8 cellular contexts compared by ENCODE assay signal in the genomic region with DNA sequence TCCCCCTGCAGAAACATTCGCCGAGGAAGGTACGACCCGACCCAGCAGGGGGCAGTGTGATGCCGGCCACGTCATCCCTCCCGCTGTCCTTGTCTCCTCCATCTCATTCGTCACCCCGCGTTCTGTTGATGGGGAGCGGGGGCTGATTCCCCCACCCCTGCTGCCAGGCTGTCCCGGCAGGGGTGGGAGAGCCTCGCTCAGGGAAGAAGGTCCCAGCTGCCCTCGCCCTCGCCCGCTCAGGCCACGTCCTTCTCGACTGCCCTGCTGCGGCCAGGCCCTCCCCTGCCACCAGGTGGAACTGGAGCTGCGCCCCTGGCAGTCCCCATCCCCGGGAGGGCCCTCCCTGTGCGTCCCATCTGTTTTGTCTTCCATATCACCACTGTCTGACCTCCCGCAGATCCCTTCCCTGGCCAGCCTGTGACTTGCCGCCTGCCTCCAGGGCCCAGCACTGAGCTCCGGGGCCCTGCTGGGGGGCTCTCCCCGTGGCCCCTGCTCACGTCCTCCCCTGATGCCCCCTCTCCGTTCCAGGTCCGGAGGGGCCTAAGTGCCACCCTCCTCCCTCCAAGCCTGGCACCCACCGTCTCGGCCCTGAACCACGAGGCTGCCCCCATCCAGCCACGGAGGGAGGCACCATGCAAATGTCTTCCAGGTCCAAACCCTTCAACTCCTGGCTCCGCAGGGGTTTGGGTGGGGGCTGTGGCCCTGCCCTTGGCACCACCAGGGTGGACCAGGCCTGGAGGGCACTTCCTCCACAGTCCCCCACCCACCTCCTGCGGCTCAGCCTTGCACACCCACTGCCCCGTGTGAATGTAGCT. TPM values are rescaled to one million over a fixed set of nuclear protein-coding genes. Genes with fewer than 3 reads are reported as not detected.
DNase-seq lines count a peak whose midpoint lies in the region; ATAC-seq and TF ChIP-seq lines count a peak whose summit lies in the region.

No MANE protein-coding gene starts in this region.

- DNase-seq in ACHN (peak; percentile 80), GM23338 (ENCODE audit: low spot score) (peak; percentile 90), NCI-H510A (lab: John Stamatoyannopoulos, UW) (peak; percentile 61), colonic mucosa (peak; percentile 82), left lobe of liver (ENCODE audit: low spot score) (peak; percentile 73)
- peak; percentile 83 for DNase-seq in activated CD4-positive, alpha-beta T cell treated with anti-CD3 and anti-CD28 coated beads, Interleukin-2, amount 50 U/mL, for 1 hour
- peak; percentile 90 for DNase-seq in stimulated activated CD4-positive, alpha-beta T cell treated with anti-CD3 and anti-CD28 coated beads, Interleukin-2, amount 100 ng/mL, for 24 hours

- H3K9me3 ChIP-seq in colonic mucosa, result no peaks in the 10 kb centered on the region

- no peaks in the 10 kb centered on the region for H3K79me2 ChIP-seq in GM23338 (replicated peaks; ENCODE audit: insufficient read depth)

- intact Hi-C loops in colonic mucosa (cut with DNase I), result loop anchor here (2.0 to 10.0 kb wide), 2 partner anchors 85 to 245 kb away; no protein-coding TSS in a partner anchor

- 0 out of 2 replicates have a peak, but pooled peaks cover 4% of the 10 kb centered on the region for H3F3A ChIP-seq in GM23338 (replicated peaks; ENCODE audit: low read depth)

- in situ Hi-C loops in ACHN (cut with HindIII; ENCODE audit: low pct_ligation_motif_present, low pct_unique_long_range_greater_than_20kb, low sequenced_read_pairs), result no loop called here

- H3K4me1 Mint-ChIP-seq in GM23338, result peaks cover 29% of the 10 kb centered on the region

- H3K27ac Mint-ChIP-seq in GM23338, result no peak overlapping the region

- peak overlapping the region; percentile 34 to 68 for H3K9ac ChIP-seq in colonic mucosa (ENCODE audit: low read depth in 2 of 2, low read length in 2 of 2)

- H3K36me3 ChIP-seq in GM23338 (ENCODE audit: insufficient read depth), result no peaks in the 10 kb centered on the region
- H3K36me3 ChIP-seq in colonic mucosa, result no peaks in the 10 kb centered on the region

- H3K27me3 ChIP-seq in GM23338 (ENCODE audit: insufficient read depth) (peaks cover 12% of the 10 kb centered on the region), colonic mucosa (no peaks in the 10 kb centered on the region)

- H2AFZ ChIP-seq in GM23338, result peak overlapping the region; percentile 87

- H3K4me2 ChIP-seq in GM23338, result peak overlapping the region; percentile 80

- H3K4me3 ChIP-seq in GM23338 (peak overlapping the region; percentile 61), colonic mucosa (peak overlapping the region; percentile 29)

- H3K4me1 ChIP-seq in GM23338 (ENCODE audit: insufficient read depth) (peaks cover 25% of the 10 kb centered on the region), colonic mucosa (no peaks in the 10 kb centered on the region)

- no peaks in the 10 kb centered on the region for H3K9me3 Mint-ChIP-seq in GM23338

- H4K20me1 ChIP-seq in GM23338 (replicated peaks; ENCODE audit: insufficient read depth), result no peaks in the 10 kb centered on the region

- H3K27ac ChIP-seq in GM23338 (ENCODE audit: low read depth) (no peak overlapping the region), colonic mucosa (no peak overlapping the region)

- peaks cover 32% of the 10 kb centered on the region for H3K27me3 Mint-ChIP-seq in GM23338 (ENCODE audit: insufficient read depth, low read depth, poor library complexity)

- TF ChIP-seq CTCF in GM23338 (conservative IDR thresholded peaks at IDR 0.05; ENCODE audit: low read depth in 2 of 2) (peak; percentile 88), colonic mucosa (IDR thresholded peaks at IDR 0.05) (peak; percentile 80)

- H3K36me3 Mint-ChIP-seq in GM23338 (ENCODE audit: low read depth), result no peaks in the 10 kb centered on the region

- H3K9me2 ChIP-seq in GM23338 (ENCODE audit: insufficient read depth), result no peaks in the 10 kb centered on the region

- H3K4me3 Mint-ChIP-seq in GM23338, result peak overlapping the region; percentile 58; the same call in 2 of the 3 replicates

- ATAC-seq in GM23338, result peak; percentile 6
- ATAC-seq in left lobe of liver, result peak; percentile 54
- no peak for ATAC-seq in HG03442 (IDR thresholded peaks at IDR 0.05; ENCODE audit: unreplicated experiment)

TF ChIP-seq in GM23338, 12 proteins besides CTCF, POLR2A, EP300 and RAD21 (continues in another document):
- TF ChIP-seq EZH2phosphoT487 (IDR thresholded peaks at IDR 0.05; ENCODE audit: unreplicated experiment) (no peak), NANOG (IDR thresholded peaks at IDR 0.05; ENCODE audit: borderline replicate concordance) (no peak), CREB1 (CRISPR knock-in tag; IDR thresholded peaks at IDR 0.05; ENCODE audit: low read depth) (peak; percentile 94), JUNB (IDR thresholded peaks at IDR 0.05; ENCODE audit: unreplicated experiment) (no peak), STAT1 (IDR thresholded peaks at IDR 0.05; ENCODE audit: unreplicated experiment) (no peak), ZNF331 (CRISPR knock-in tag; IDR thresholded peaks at IDR 0.05; ENCODE audit: low read depth) (no peak)
- TF ChIP-seq, protein P1, sequence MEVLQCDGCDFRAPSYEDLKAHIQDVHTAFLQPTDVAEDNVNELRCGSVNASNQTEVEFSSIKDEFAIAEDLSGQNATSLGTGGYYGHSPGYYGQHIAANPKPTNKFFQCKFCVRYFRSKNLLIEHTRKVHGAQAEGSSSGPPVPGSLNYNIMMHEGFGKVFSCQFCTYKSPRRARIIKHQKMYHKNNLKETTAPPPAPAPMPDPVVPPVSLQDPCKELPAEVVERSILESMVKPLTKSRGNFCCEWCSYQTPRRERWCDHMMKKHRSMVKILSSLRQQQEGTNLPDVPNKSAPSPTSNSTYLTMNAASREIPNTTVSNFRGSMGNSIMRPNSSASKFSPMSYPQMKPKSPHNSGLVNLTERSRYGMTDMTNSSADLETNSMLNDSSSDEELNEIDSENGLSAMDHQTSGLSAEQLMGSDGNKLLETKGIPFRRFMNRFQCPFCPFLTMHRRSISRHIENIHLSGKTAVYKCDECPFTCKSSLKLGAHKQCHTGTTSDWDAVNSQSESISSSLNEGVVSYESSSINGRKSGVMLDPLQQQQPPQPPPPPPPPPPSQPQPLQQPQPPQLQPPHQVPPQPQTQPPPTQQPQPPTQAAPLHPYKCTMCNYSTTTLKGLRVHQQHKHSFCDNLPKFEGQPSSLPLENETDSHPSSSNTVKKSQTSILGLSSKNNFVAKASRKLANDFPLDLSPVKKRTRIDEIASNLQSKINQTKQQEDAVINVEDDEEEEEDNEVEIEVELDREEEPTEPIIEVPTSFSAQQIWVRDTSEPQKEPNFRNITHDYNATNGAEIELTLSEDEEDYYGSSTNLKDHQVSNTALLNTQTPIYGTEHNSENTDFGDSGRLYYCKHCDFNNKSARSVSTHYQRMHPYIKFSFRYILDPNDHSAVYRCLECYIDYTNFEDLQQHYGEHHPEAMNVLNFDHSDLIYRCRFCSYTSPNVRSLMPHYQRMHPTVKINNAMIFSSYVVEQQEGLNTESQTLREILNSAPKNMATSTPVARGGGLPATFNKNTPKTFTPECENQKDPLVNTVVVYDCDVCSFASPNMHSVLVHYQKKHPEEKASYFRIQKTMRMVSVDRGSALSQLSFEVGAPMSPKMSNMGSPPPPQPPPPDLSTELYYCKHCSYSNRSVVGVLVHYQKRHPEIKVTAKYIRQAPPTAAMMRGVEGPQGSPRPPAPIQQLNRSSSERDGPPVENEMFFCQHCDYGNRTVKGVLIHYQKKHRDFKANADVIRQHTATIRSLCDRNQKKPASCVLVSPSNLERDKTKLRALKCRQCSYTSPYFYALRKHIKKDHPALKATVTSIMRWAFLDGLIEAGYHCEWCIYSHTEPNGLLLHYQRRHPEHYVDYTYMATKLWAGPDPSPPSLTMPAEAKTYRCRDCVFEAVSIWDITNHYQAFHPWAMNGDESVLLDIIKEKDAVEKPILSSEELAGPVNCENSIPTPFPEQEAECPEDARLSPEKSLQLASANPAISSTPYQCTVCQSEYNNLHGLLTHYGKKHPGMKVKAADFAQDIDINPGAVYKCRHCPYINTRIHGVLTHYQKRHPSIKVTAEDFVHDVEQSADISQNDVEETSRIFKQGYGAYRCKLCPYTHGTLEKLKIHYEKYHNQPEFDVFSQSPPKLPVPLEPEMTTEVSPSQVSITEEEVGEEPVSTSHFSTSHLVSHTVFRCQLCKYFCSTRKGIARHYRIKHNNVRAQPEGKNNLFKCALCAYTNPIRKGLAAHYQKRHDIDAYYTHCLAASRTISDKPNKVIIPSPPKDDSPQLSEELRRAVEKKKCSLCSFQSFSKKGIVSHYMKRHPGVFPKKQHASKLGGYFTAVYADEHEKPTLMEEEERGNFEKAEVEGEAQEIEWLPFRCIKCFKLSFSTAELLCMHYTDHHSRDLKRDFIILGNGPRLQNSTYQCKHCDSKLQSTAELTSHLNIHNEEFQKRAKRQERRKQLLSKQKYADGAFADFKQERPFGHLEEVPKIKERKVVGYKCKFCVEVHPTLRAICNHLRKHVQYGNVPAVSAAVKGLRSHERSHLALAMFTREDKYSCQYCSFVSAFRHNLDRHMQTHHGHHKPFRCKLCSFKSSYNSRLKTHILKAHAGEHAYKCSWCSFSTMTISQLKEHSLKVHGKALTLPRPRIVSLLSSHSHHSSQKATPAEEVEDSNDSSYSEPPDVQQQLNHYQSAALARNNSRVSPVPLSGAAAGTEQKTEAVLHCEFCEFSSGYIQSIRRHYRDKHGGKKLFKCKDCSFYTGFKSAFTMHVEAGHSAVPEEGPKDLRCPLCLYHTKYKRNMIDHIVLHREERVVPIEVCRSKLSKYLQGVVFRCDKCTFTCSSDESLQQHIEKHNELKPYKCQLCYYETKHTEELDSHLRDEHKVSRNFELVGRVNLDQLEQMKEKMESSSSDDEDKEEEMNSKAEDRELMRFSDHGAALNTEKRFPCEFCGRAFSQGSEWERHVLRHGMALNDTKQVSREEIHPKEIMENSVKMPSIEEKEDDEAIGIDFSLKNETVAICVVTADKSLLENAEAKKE (CRISPR knock-in tag; IDR thresholded peaks at IDR 0.05), result no peak
- TF ChIP-seq, protein P2, sequence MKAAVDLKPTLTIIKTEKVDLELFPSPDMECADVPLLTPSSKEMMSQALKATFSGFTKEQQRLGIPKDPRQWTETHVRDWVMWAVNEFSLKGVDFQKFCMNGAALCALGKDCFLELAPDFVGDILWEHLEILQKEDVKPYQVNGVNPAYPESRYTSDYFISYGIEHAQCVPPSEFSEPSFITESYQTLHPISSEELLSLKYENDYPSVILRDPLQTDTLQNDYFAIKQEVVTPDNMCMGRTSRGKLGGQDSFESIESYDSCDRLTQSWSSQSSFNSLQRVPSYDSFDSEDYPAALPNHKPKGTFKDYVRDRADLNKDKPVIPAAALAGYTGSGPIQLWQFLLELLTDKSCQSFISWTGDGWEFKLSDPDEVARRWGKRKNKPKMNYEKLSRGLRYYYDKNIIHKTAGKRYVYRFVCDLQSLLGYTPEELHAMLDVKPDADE (IDR thresholded peaks at IDR 0.05), result no peak

RNA-seq across cellular contexts. Expression of a gene that starts 20.6 kb away (rescaled TPM):
- 4.4 and 4.7 TPM in 2 replicates for total RNA-seq in GM23338 (2014; rRNA removed; shearing (Covaris generic))
- 0.54 and 0.55 TPM in 2 replicates for polyA plus RNA-seq in GM23338 (2016; fragmentation: Nextera tagmentation; extraction: Ambion mirVana)
- under 1 TPM; 0.42 TPM for total RNA-seq in colonic mucosa
- 0.13 TPM for total RNA-seq in left lobe of liver

RNA-seq across cellular contexts. Expression of a gene that starts 50.7 kb away (rescaled TPM):
- 87.8 and 99.2 TPM in 2 replicates for total RNA-seq in GM23338 (2014; rRNA removed; shearing (Covaris generic))
- 32.0 and 34.7 TPM in 2 replicates for polyA plus RNA-seq in GM23338 (2016; fragmentation: Nextera tagmentation; extraction: Ambion mirVana)
- total RNA-seq in colonic mucosa, result 1 to 10 TPM; 1.1 to 8.2 TPM
- 0.53 TPM for total RNA-seq in left lobe of liver
